In the genomic region with DNA sequence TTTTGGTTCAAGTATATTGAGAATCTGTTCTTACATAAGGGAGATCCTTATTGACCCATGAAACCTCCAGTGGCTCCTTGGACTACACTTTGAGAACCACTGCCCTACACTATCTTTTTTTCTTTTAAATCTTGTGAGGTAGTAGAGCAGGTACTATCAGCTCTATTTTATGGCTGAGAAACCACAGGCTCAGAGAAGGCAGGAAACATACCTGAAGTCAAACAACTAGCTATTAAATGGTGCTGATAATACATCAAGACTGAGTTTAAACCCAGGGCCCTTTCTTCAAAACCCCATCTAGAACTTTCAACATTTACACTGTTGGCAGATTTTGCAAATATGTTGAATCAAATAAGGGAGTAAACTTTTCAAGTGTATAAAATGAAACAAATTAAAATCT, we compare ENCODE assay signal across 23 cellular contexts. TPM values are rescaled to one million over a fixed set of nuclear protein-coding genes. Genes with fewer than 3 reads are reported as not detected.
"Had no signal": no experiment of that assay in that cellular context is flagged by ENCODE, and none has a peak within 500 bp of the region (broad histone marks: within the 10 kb centered on the region; RNA-seq: fewer than 3 reads in every experiment).

No MANE protein-coding gene starts in this region.

- ATAC-seq: left ventricle myocardium superior had no signal

- H3K27me3 Mint-ChIP-seq: progenitor cell of endocrine pancreas, type B pancreatic cell had no signal

- H3K36me3 ChIP-seq: brain microvascular endothelial cell, right atrium auricular region had no signal

- H3K27ac ChIP-seq: brain microvascular endothelial cell, epithelial cell of prostate, SJSA1, suprapubic skin, WERI-Rb-1 had no signal

- H3K4me3 ChIP-seq: right atrium auricular region, SJSA1, skin epidermis, suprapubic skin had no signal

- H3K27me3 ChIP-seq: brain microvascular endothelial cell, right atrium auricular region, SJSA1, suprapubic skin had no signal

- H3K9me3 Mint-ChIP-seq: nephron, type B pancreatic cell had no signal

- H3K27ac Mint-ChIP-seq: progenitor cell of endocrine pancreas, type B pancreatic cell had no signal

- DNase-seq: activated CD4-positive, alpha-beta T cell treated with anti-CD3 and anti-CD28 coated beads for 48 hours; activated effector memory CD4-positive, alpha-beta T cell treated with Interleukin-2 at 50 U/mL for 16 hours; activated naive CD4-positive, alpha-beta T cell treated with anti-CD3 and anti-CD28 coated beads, Interleukin-2, amount 50 U/mL, for 16 hours; anterior cingulate cortex; brain microvascular endothelial cell; dermis blood vessel endothelial cell; foreskin melanocyte; left ventricle myocardium superior; mesenchymal stem cell; occipital lobe; stimulated activated CD4-positive, alpha-beta T cell treated with anti-CD3 and anti-CD28 coated beads, Interleukin-15, amount 100 ng/mL, for 24 hours; stimulated activated CD4-positive, alpha-beta T cell treated with anti-CD3 and anti-CD28 coated beads, Interleukin-4, amount 100 ng/mL, for 1 hour; stimulated activated naive CD4-positive, alpha-beta T cell treated with Interleukin-2 at 50 U/mL for 16 hours; SW 1271; WERI-Rb-1 had no signal

- H3K4me3 Mint-ChIP-seq: nephron, type B pancreatic cell had no signal

- H3K9me3 ChIP-seq: right atrium auricular region, SJSA1, suprapubic skin had no signal

RNA-seq across cellular contexts. Expression of a gene that starts 53.0 kb away (rescaled TPM):
- total RNA-seq: left ventricle myocardium superior had no signal
